22 cellular contexts compared by ENCODE assay signal in the genomic region with DNA sequence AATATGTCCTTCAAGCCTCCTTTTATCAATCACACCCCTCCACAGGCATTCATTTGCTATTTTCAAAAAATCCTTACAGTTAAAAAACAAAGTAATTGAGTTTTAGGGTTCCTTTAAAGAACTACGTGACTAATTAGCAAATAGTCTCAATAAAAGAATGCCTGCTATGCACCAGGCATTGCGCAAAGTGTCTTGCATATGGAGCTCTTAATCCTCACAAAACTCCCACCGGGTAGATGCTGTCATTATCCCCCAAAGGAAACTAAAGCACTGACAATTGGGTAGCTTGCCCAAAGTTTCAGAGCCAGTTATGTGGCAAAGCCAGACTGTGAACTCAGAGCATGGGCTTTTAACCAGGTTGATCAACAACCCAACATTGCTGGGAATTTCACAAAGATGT.
"Had no signal": no experiment of that assay in that cellular context is flagged by ENCODE, and none has a peak within 500 bp of the region (broad histone marks: within the 10 kb centered on the region; RNA-seq: fewer than 3 reads in every experiment).

No MANE protein-coding gene starts in this region.

- H3K4me3 ChIP-seq: gastroesophageal sphincter, thyroid gland, upper lobe of right lung had no signal

- H3K27me3 ChIP-seq: gastroesophageal sphincter, thyroid gland, upper lobe of right lung had no signal

- H3K4me3 Mint-ChIP-seq: activated naive CD4-positive, alpha-beta T cell treated with anti-CD3 and anti-CD28 coated beads for 36 hours; brain; stimulated activated naive CD8-positive, alpha-beta T cell treated with anti-CD3 and anti-CD28 coated beads, Interleukin-15, Interleukin-2, amounts not matched to agents 100 ng/mL and 50 ng/mL, for 24 hours; T-helper 17 cell had no signal

- H3K36me3 ChIP-seq: gastroesophageal sphincter, thyroid gland, upper lobe of right lung had no signal

- DNase-seq: activated CD4-positive, alpha-beta T cell treated with anti-CD3 and anti-CD28 coated beads for 4 hours; activated CD4-positive, alpha-beta T cell treated with anti-CD3 and anti-CD28 coated beads, Interleukin-2, amount 50 U/mL, for 48 hours; activated CD4-positive, CD25-positive, alpha-beta regulatory T cell; activated effector memory CD4-positive, alpha-beta T cell treated with Interleukin-2 at 50 U/mL for 16 hours; activated naive CD4-positive, alpha-beta T cell treated with anti-CD3 and anti-CD28 coated beads for 36 hours; activated T-cell treated with anti-CD3 and anti-CD28 coated beads, Interleukin-2, amount 50 U/mL, for 48 hours; aorta; caudate nucleus; effector memory CD4-positive, alpha-beta T cell; head of caudate nucleus; hypothalamus; naive B cell; stimulated activated CD4-positive, alpha-beta T cell treated with anti-CD3 and anti-CD28 coated beads, Interleukin-4, amount 100 ng/mL, for 4 hours; substantia nigra; SW 1271; T-helper 17 cell; thyroid gland; upper lobe of right lung had no signal

- H3K27ac Mint-ChIP-seq: activated naive CD4-positive, alpha-beta T cell treated with anti-CD3 and anti-CD28 coated beads for 36 hours; brain; naive B cell; stimulated activated naive CD8-positive, alpha-beta T cell treated with anti-CD3 and anti-CD28 coated beads, Interleukin-15, Interleukin-2, amounts not matched to agents 100 ng/mL and 50 ng/mL, for 24 hours; T-helper 17 cell had no signal

- H3K4me1 ChIP-seq: thyroid gland, upper lobe of right lung had no signal

- H3K27ac ChIP-seq: gastroesophageal sphincter, thyroid gland, upper lobe of right lung had no signal

- ATAC-seq: esophagus mucosa, gastroesophageal sphincter, T-helper 17 cell, upper lobe of right lung had no signal
